ENCODE assay signal across 11 cellular contexts in genomic region chr1:208158640-208159541, GRCh38.
DNase-seq lines count a peak whose midpoint lies in the region; ATAC-seq and TF ChIP-seq lines count a peak whose summit lies in the region.
"Had no signal": no experiment of that assay in that cellular context is flagged by ENCODE, and none has a peak within 500 bp of the region (broad histone marks: within the 10 kb centered on the region; RNA-seq: fewer than 3 reads in every experiment).

No MANE protein-coding gene starts in this region.

- intact Hi-C loops in lower lobe of right lung (cut with DNase I) = no loop called here

- DNase-seq in SIG-M5 treated with dmso at 0.1 percent for 504 hours (lab: John Stamatoyannopoulos, UW; ENCODE audit: unreplicated experiment) = peak; percentile 11
- DNase-seq in SIG-M5 (lab: John Stamatoyannopoulos, UW) = no peak
- DNase-seq in astrocyte of the cerebellum (ENCODE audit: low read depth) = peak; percentile 31
- DNase-seq in lower lobe of right lung = no peak
- no peak for DNase-seq in upper lobe of left lung
- no peak for DNase-seq in tibial nerve (ENCODE audit: low spot score in 2 of 2)
- no peak for DNase-seq in stimulated activated naive CD4-positive, alpha-beta T cell (lab: John Stamatoyannopoulos, UW)
- DNase-seq in NCI-H1092 (lab: John Stamatoyannopoulos, UW) = no peak
- DNase-seq: ACHN, GF-D8, T-cell had no signal

- in situ Hi-C loops in astrocyte of the cerebellum (cut with HindIII; ENCODE audit: low sequenced_read_pairs) = loop anchor here (5.0 kb wide), 1 partner anchor 78 kb away; no protein-coding TSS in a partner anchor

- H3K27me3 ChIP-seq in lower lobe of right lung (ENCODE audit: low read depth) = no peaks in the 10 kb centered on the region
- no peaks in the 10 kb centered on the region for H3K27me3 ChIP-seq in upper lobe of left lung
- H3K27me3 ChIP-seq in tibial nerve = no peaks in the 10 kb centered on the region

- TF ChIP-seq POLR2A in upper lobe of left lung (IDR thresholded peaks at IDR 0.05) = no peak
- no peak for TF ChIP-seq POLR2A in tibial nerve (IDR thresholded peaks at IDR 0.05)

- no peak for TF ChIP-seq EP300 in upper lobe of left lung (IDR thresholded peaks at IDR 0.05)
- TF ChIP-seq EP300 in tibial nerve (IDR thresholded peaks at IDR 0.05) = no peak

- H3K4me3 ChIP-seq in astrocyte of the cerebellum (ENCODE audit: low read depth, low read length) (no peak overlapping the region), lower lobe of right lung (no peak overlapping the region), upper lobe of left lung (no peak overlapping the region), tibial nerve (no peak overlapping the region)

- H3K4me1 ChIP-seq in lower lobe of right lung = peaks cover 83% of the 10 kb centered on the region
- H3K4me1 ChIP-seq in upper lobe of left lung = peaks cover 64 to 85% (median 76%) of the 10 kb centered on the region in 4 donors
- H3K4me1 ChIP-seq in tibial nerve = peaks cover 0 to 45% (median 7%) of the 10 kb centered on the region in 4 donors

- H3K27ac ChIP-seq in lower lobe of right lung (peak overlapping the region; percentile 41), upper lobe of left lung (peak overlapping the region in 3 of 4 donors; percentile 22 to 80 (median 52)), tibial nerve (peak overlapping the region in 1 of 4 donors; percentile 57)

- H3K9me3 ChIP-seq in lower lobe of right lung = no peaks in the 10 kb centered on the region
- no peaks in the 10 kb centered on the region for H3K9me3 ChIP-seq in upper lobe of left lung
- no peaks in the 10 kb centered on the region for H3K9me3 ChIP-seq in tibial nerve

- no peak for TF ChIP-seq CTCF in astrocyte of the cerebellum (IDR thresholded peaks at IDR 0.05; ENCODE audit: low read depth, low read length, missing control alignments)
- TF ChIP-seq CTCF in lower lobe of right lung (IDR thresholded peaks at IDR 0.05) = no peak
- no peak for TF ChIP-seq CTCF in upper lobe of left lung (IDR thresholded peaks at IDR 0.05)
- no peak for TF ChIP-seq CTCF in tibial nerve (IDR thresholded peaks at IDR 0.05)

- ATAC-seq in lower lobe of right lung (no peak), upper lobe of left lung (ENCODE audit: low FRiP score in 2 of 2) (no peak)
- ATAC-seq: T-cell had no signal

- 38 to 55% methylated on average over 5 to 8 of the region's 8 CpGs for WGBS in upper lobe of left lung, 2 donors
- WGBS in tibial nerve, 2 donors = 56 to 72% methylated on average over 8 of the region's 8 CpGs

- H3K36me3 ChIP-seq in lower lobe of right lung (no peaks in the 10 kb centered on the region), upper lobe of left lung (no peaks in the 10 kb centered on the region), tibial nerve (no peaks in the 10 kb centered on the region)

Comparison
In these comparisons a context has a peak if more than half of its experiments do, and no peak if none do; other contexts are left out.
1. DNase-seq: peak in SIG-M5 treated with dmso at 0.1 percent for 504 hours (single experiment) and astrocyte of the cerebellum (single experiment); none in SIG-M5 (single experiment), lower lobe of right lung (single experiment), upper lobe of left lung (0 of 2), tibial nerve (0 of 2), stimulated activated naive CD4-positive, alpha-beta T cell (0 of 6) and NCI-H1092 (single experiment).